ENCODE assay signal across 22 cellular contexts in the genomic region with DNA sequence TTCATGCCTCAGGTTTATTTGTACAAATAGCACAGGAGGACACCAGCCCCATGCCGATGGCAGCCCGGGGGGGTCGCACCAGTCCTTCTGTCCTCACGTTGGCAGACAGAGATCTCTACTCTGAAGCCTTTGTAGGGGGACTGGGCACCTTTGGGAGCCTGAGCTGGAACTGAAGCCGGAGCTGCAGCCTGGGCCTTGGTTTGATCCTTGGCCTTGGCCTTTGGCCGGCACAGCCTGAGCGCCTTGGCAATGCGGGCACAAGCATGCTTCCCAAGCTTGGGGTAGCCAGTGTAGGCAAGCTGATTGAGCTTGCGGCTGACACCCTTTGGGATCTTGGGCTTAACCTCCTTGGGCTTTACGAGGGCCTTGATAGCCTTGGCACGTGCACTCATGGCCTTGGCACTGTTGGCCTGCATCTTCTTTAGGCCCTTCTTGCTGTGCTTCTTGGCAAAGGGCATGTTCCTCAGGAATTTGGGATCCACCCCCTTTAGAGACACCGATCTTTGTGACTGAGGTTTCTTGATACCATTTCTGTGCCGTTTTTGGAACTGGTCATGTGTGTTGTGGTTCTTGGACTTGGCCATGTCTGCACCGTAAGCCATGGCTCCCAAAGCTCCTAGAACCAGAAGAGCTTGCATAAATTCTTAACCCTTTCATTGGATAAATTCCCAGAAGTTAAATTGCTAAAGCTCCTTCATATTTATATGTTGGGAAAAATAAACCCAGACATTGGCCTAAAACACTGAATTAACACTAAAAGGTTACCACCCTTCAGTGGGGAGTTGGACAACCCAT. TPM values are rescaled to one million over a fixed set of nuclear protein-coding genes. Genes with fewer than 3 reads are reported as not detected.
DNase-seq lines count a peak whose midpoint lies in the region; ATAC-seq and TF ChIP-seq lines count a peak whose summit lies in the region.
"Had no signal": no experiment of that assay in that cellular context is flagged by ENCODE, and none has a peak within 500 bp of the region (broad histone marks: within the 10 kb centered on the region; RNA-seq: fewer than 3 reads in every experiment).

No MANE protein-coding gene starts in this region.

- no peaks in the 10 kb centered on the region for H3K27me3 Mint-ChIP-seq in chondrocyte (ENCODE audit: low read depth)
- H3K27me3 Mint-ChIP-seq in effector memory CD8-positive, alpha-beta T cell = peaks cover 31 to 69% of the 10 kb centered on the region in 2 donors

- H3K36me3 ChIP-seq in ACC112 (ENCODE audit: insufficient read depth, low read length) (no peaks in the 10 kb centered on the region), osteoblast (ENCODE audit: insufficient read depth, low read length) (no peaks in the 10 kb centered on the region)

- H3K27ac ChIP-seq in ACC112 (ENCODE audit: low read depth, low read length) = peak overlapping the region; percentile 98
- H3K27ac ChIP-seq in osteoblast (ENCODE audit: low read depth, low read length) = peak overlapping the region; percentile 95
- H3K27ac ChIP-seq: HL-60, SK-N-MC had no signal

- H3K4me2 ChIP-seq in osteoblast (ENCODE audit: insufficient read depth, low read length) = no peak overlapping the region

- H3K9me3 Mint-ChIP-seq in chondrocyte (ENCODE audit: low read depth) = no peaks in the 10 kb centered on the region
- no peaks in the 10 kb centered on the region for H3K9me3 Mint-ChIP-seq in effector memory CD8-positive, alpha-beta T cell
- H3K9me3 Mint-ChIP-seq: CD4-positive, CD25-positive, alpha-beta regulatory T cell had no signal

- TF ChIP-seq RAD21 in Ishikawa (IDR thresholded peaks at IDR 0.05; ENCODE audit: low read depth) = no peak

- H3K36me3 Mint-ChIP-seq in chondrocyte (ENCODE audit: low read depth) = no peaks in the 10 kb centered on the region
- no peaks in the 10 kb centered on the region for H3K36me3 Mint-ChIP-seq in effector memory CD8-positive, alpha-beta T cell (ENCODE audit: insufficient read depth)
- H3K36me3 Mint-ChIP-seq: CD4-positive, CD25-positive, alpha-beta regulatory T cell had no signal

- H3K9me3 ChIP-seq in osteoblast (ENCODE audit: low read depth, low read length) = no peaks in the 10 kb centered on the region

- H3K4me1 ChIP-seq in ACC112 (ENCODE audit: control insufficient read depth, insufficient read depth, low read length, unreplicated experiment) = peaks cover 75% of the 10 kb centered on the region
- peaks cover 83% of the 10 kb centered on the region for H3K4me1 ChIP-seq in osteoblast (ENCODE audit: insufficient read depth, low read length)

- no peak overlapping the region for H3K4me3 Mint-ChIP-seq in chondrocyte (ENCODE audit: unreplicated experiment)
- no peak overlapping the region for H3K4me3 Mint-ChIP-seq in effector memory CD8-positive, alpha-beta T cell
- H3K4me3 Mint-ChIP-seq: CD4-positive, CD25-positive, alpha-beta regulatory T cell had no signal

- DNase-seq in chondrocyte (ENCODE audit: low spot score) (no peak), osteoblast (ENCODE audit: insufficient read length, low spot score, missing footprints) (no peak), OCI-M2 (lab: John Stamatoyannopoulos, UW; ENCODE audit: unreplicated experiment) (no peak), germinal center (ENCODE audit: low spot score) (no peak)
- DNase-seq in effector memory CD8-positive, alpha-beta T cell = no peak
- DNase-seq: CD4-positive, CD25-positive, alpha-beta regulatory T cell; DMS79; H7; KG1; NCI-H1105; NCI-H146; NCI-H2029; NCI-H226; NCI-H524 treated with DMSO at 0.1 percent for 48 hours; SHP77 treated with DMSO at 0.1 percent for 48 hours had no signal

- H3K79me2 ChIP-seq in ACC112 (ENCODE audit: control insufficient read depth, insufficient read depth, low read length, unreplicated experiment) = peaks cover 10% of the 10 kb centered on the region
- peaks cover 5% of the 10 kb centered on the region for H3K79me2 ChIP-seq in osteoblast (ENCODE audit: insufficient read depth, low read length)

- H3K4me3 ChIP-seq in ACC112 (ENCODE audit: low read depth, low read length) = no peak overlapping the region
- no peak overlapping the region for H3K4me3 ChIP-seq in osteoblast (ENCODE audit: insufficient read depth, low read length)
- H3K4me3 ChIP-seq: SK-N-MC had no signal

- H3K27me3 ChIP-seq in ACC112 (ENCODE audit: insufficient read depth, low read length) = no peaks in the 10 kb centered on the region
- no peaks in the 10 kb centered on the region for H3K27me3 ChIP-seq in osteoblast (ENCODE audit: insufficient read depth, low read length)

- peak overlapping the region; percentile 17 for H3K27ac Mint-ChIP-seq in chondrocyte (ENCODE audit: unreplicated experiment)
- no peak overlapping the region for H3K27ac Mint-ChIP-seq in effector memory CD8-positive, alpha-beta T cell

- ATAC-seq in GM18909 (IDR thresholded peaks at IDR 0.05; ENCODE audit: poor library complexity, unreplicated experiment) = no peak
- ATAC-seq in effector memory CD8-positive, alpha-beta T cell (replicated peaks) = no peak
- ATAC-seq: HepG2 had no signal

- H4K20me1 ChIP-seq in osteoblast (ENCODE audit: insufficient read depth, low read length) = no peaks in the 10 kb centered on the region

- H3K4me1 Mint-ChIP-seq in chondrocyte (ENCODE audit: low read depth) = peaks cover 92% of the 10 kb centered on the region
- no peaks in the 10 kb centered on the region for H3K4me1 Mint-ChIP-seq in effector memory CD8-positive, alpha-beta T cell (ENCODE audit: low read depth in 2 of 2)
- H3K4me1 Mint-ChIP-seq: CD4-positive, CD25-positive, alpha-beta regulatory T cell had no signal

- H2AFZ ChIP-seq in ACC112 (ENCODE audit: low read length, unreplicated experiment) (no peak overlapping the region), osteoblast (ENCODE audit: low read length) (peak overlapping the region; percentile 56)

- TF ChIP-seq EP300 in Ishikawa (IDR thresholded peaks at IDR 0.05; ENCODE audit: borderline replicate concordance) = no peak

- TF ChIP-seq CTCF in chondrocyte (IDR thresholded peaks at IDR 0.05) (no peak), osteoblast (IDR thresholded peaks at IDR 0.05; ENCODE audit: extremely low read depth, low read depth, low read length) (no peak)

TF ChIP-seq in Ishikawa, 13 proteins besides CTCF, POLR2A, EP300 and RAD21:
- TF ChIP-seq TAF1 (IDR thresholded peaks at IDR 0.05; ENCODE audit: low read depth) (no peak), YY1 (IDR thresholded peaks at IDR 0.05; ENCODE audit: low read depth) (no peak), TEAD4 (IDR thresholded peaks at IDR 0.05) (peak; percentile 25; the same call in 1 of the 2 replicates), FOXM1 (IDR thresholded peaks at IDR 0.05; ENCODE audit: borderline replicate concordance, low read depth) (no peak)
- TF ChIP-seq, protein P1, sequence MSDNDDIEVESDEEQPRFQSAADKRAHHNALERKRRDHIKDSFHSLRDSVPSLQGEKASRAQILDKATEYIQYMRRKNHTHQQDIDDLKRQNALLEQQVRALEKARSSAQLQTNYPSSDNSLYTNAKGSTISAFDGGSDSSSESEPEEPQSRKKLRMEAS (IDR thresholded peaks at IDR 0.05) = 0 out of 2 replicates have a peak, but pooled peaks have one; percentile 43

RNA-seq across cellular contexts. Expression of a gene that starts 33.4 kb away (rescaled TPM):
- total RNA-seq in chondrocyte (171 to 275 TPM (median 249 TPM) in 3 replicates), osteoblast (158 and 161 TPM in 2 replicates)
- total RNA-seq: CD4-positive, CD25-positive, alpha-beta regulatory T cell; OCI-LY7 had no signal

RNA-seq across cellular contexts. Expression of a gene that starts 57.2 kb away (rescaled TPM):
- total RNA-seq in chondrocyte = 79.4 to 138 TPM (median 135 TPM) in 3 replicates
- 76.0 and 77.4 TPM in 2 replicates for total RNA-seq in osteoblast
- total RNA-seq: CD4-positive, CD25-positive, alpha-beta regulatory T cell; OCI-LY7 had no signal
